In the genomic region with DNA sequence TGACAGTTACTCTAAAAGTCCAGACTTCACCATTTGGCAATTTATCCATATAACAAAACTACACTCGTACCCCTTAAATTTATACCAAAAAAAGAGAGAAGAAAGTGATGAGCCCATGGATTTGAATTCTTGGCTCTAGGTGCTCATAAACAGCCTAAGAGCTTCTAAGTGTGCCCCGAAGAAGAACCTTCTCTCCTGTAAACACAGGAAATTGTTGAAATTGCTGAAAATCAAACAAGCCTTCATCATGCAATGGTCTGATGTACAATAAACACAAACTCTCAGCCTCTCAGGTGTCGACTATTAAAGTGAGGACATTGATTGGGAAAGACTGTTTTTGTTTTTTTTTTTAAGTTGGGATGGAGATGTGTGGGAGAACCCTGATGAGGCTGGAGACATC, we compare ENCODE assay signal across 24 cellular contexts. TPM values are rescaled to one million over a fixed set of nuclear protein-coding genes. Genes with fewer than 3 reads are reported as not detected.
DNase-seq lines count a peak whose midpoint lies in the region; ATAC-seq and TF ChIP-seq lines count a peak whose summit lies in the region.
"Had no signal": no experiment of that assay in that cellular context is flagged by ENCODE, and none has a peak within 500 bp of the region (broad histone marks: within the 10 kb centered on the region; RNA-seq: fewer than 3 reads in every experiment).

No MANE protein-coding gene starts in this region.

- intact Hi-C loops in sciatic nerve (cut with DNase I) = loop anchor here (5.0 to 10.0 kb wide), 2 partner anchors 147 to 220 kb away; a partner anchor contains a TSS

- H2AFZ ChIP-seq in SK-N-SH (ENCODE audit: low read depth) = peak overlapping the region; percentile 76; the same call in 1 of the 2 replicates

- TF ChIP-seq RAD21 in SK-N-SH (IDR thresholded peaks at IDR 0.05; ENCODE audit: low read length) = no peak

- CTCF ChIA-PET in SK-N-SH (lab: Yijun Ruan, JAX) = interaction anchor here (1.0 to 2.4 kb wide), 9 partner anchors 9 to 365 kb away, joined by 3 to 43 read pairs (median 9); partner anchors contain the start of genes ART4 and RERG

- POLR2A ChIA-PET in SK-N-SH (lab: Yijun Ruan, JAX) = no interaction called here

- H3F3A ChIP-seq in SK-N-SH (replicated peaks; ENCODE audit: insufficient read depth) = peaks cover 34% of the 10 kb centered on the region

- TF ChIP-seq CTCF in SK-N-SH (IDR thresholded peaks at IDR 0.05) = no peak
- no peak for TF ChIP-seq CTCF in choroid plexus epithelial cell (conservative IDR thresholded peaks at IDR 0.05; ENCODE audit: low read depth, low read length)

- no peaks in the 10 kb centered on the region for H3K36me3 ChIP-seq in SK-N-SH (replicated peaks in 1 of 2; ENCODE audit: control insufficient read depth in 1 of 2, insufficient read depth in 2 of 2, low read length in 1 of 2)
- H3K36me3 ChIP-seq in KOPT-K1 (ENCODE audit: insufficient read depth, low read length) = no peaks in the 10 kb centered on the region
- H3K36me3 ChIP-seq: heart right ventricle, thoracic aorta had no signal

- WGBS in SK-N-SH (ENCODE audit: low lambda C conversion rate) = 50% methylated on average over 3 of the region's 3 CpGs

- DNase-seq in SK-N-SH = no peak
- peak; percentile 37 for DNase-seq in choroid plexus epithelial cell (ENCODE audit: low read depth)
- DNase-seq in sciatic nerve (ENCODE audit: low spot score) = no peak
- DNase-seq in AG08395 (ENCODE audit: low spot score) = no peak
- DNase-seq in CD1c-positive myeloid dendritic cell (ENCODE audit: extremely low spot score) = no peak
- DNase-seq: activated CD8-positive, alpha-beta memory T cell treated with anti-CD3 and anti-CD28 coated beads for 24 hours; activated effector memory CD4-positive, alpha-beta T cell treated with Interleukin-2 at 50 U/mL for 16 hours; effector memory CD4-positive, alpha-beta T cell; heart right ventricle; immature natural killer cell; NCI-H1930; posterior cingulate gyrus; T-helper 1 cell had no signal

- no peaks in the 10 kb centered on the region for H3K27me3 ChIP-seq in SK-N-SH (ENCODE audit: insufficient read depth)
- H3K27me3 ChIP-seq: heart right ventricle had no signal

- H3K9me3 ChIP-seq in SK-N-SH = no peaks in the 10 kb centered on the region
- H3K9me3 ChIP-seq in KOPT-K1 (ENCODE audit: insufficient read depth, low read length, poor library complexity, severe bottlenecking) = peaks cover 13% of the 10 kb centered on the region
- H3K9me3 ChIP-seq: thoracic aorta had no signal

- peak overlapping the region in 1 of 2 experiments; percentile 57; a peak in 3 of 4 replicates for H3K27ac ChIP-seq in SK-N-SH (ENCODE audit: low read depth in 2 of 2, low read length in 1 of 2)
- peak overlapping the region; percentile 43 for H3K27ac ChIP-seq in KOPT-K1 (ENCODE audit: low read depth, low read length, poor library complexity, severe bottlenecking)
- H3K27ac ChIP-seq: C4-2B had no signal

- H3K9ac ChIP-seq in SK-N-SH = no peak overlapping the region

- no peak for TF ChIP-seq EP300 in SK-N-SH (IDR thresholded peaks at IDR 0.05; ENCODE audit: borderline replicate concordance in 1 of 2, low read depth in 1 of 2, low read length in 1 of 2)

- ATAC-seq in SK-N-SH treated with all-trans-retinoic acid at 6 μM for 48 hours (no peak), sciatic nerve (peak; percentile 28), HG03442 (IDR thresholded peaks at IDR 0.05; ENCODE audit: unreplicated experiment) (no peak)
- ATAC-seq: natural killer cell treated with Interleukin-12 subunit alpha and Interleukin-12 subunit beta and Interleukin-15 and Interleukin-18, amount 100 ng/mL, for 72 hours; Right ventricle myocardium inferior had no signal

- no peaks in the 10 kb centered on the region for H3K79me2 ChIP-seq in SK-N-SH (ENCODE audit: insufficient read depth)

- no peak overlapping the region for H3K4me3 ChIP-seq in SK-N-SH (ENCODE audit: low read depth in 2 of 2, low read length in 1 of 2)
- H3K4me3 ChIP-seq in choroid plexus epithelial cell (ENCODE audit: low read depth, low read length) = no peak overlapping the region
- H3K4me3 ChIP-seq: heart right ventricle, lung, thoracic aorta had no signal

- peaks cover 0 to 20% of the 10 kb centered on the region in 2 experiments for H3K4me1 ChIP-seq in SK-N-SH (ENCODE audit: control insufficient read depth in 1 of 2, insufficient read depth in 2 of 2, low read depth in 1 of 2, low read length in 1 of 2)

- no peak overlapping the region for H3K4me2 ChIP-seq in SK-N-SH

- H4K20me1 ChIP-seq in SK-N-SH (ENCODE audit: insufficient read depth) = no peaks in the 10 kb centered on the region

- no peaks in the 10 kb centered on the region for H3K9me2 ChIP-seq in SK-N-SH

TF ChIP-seq in SK-N-SH, 30 proteins besides CTCF, POLR2A, EP300 and RAD21:
- TF ChIP-seq ELF1 (IDR thresholded peaks at IDR 0.05) (no peak), NFIC (IDR thresholded peaks at IDR 0.05; ENCODE audit: borderline replicate concordance) (no peak), TEAD4 (IDR thresholded peaks at IDR 0.05; ENCODE audit: borderline replicate concordance, insufficient read depth) (no peak), TAF1 (IDR thresholded peaks at IDR 0.05; ENCODE audit: borderline replicate concordance, low read depth, low read length) (no peak), RFX5 (IDR thresholded peaks at IDR 0.05; ENCODE audit: low read length) (no peak)

TF ChIP-seq in SK-N-SH treated with all-trans-retinoic acid at 6 μM for 48 hours, 23 proteins besides CTCF, POLR2A, EP300 and RAD21:
- TF ChIP-seq ZFP30 (CRISPR knock-in tag; IDR thresholded peaks at IDR 0.05) = no peak
- TF ChIP-seq, protein P1, sequence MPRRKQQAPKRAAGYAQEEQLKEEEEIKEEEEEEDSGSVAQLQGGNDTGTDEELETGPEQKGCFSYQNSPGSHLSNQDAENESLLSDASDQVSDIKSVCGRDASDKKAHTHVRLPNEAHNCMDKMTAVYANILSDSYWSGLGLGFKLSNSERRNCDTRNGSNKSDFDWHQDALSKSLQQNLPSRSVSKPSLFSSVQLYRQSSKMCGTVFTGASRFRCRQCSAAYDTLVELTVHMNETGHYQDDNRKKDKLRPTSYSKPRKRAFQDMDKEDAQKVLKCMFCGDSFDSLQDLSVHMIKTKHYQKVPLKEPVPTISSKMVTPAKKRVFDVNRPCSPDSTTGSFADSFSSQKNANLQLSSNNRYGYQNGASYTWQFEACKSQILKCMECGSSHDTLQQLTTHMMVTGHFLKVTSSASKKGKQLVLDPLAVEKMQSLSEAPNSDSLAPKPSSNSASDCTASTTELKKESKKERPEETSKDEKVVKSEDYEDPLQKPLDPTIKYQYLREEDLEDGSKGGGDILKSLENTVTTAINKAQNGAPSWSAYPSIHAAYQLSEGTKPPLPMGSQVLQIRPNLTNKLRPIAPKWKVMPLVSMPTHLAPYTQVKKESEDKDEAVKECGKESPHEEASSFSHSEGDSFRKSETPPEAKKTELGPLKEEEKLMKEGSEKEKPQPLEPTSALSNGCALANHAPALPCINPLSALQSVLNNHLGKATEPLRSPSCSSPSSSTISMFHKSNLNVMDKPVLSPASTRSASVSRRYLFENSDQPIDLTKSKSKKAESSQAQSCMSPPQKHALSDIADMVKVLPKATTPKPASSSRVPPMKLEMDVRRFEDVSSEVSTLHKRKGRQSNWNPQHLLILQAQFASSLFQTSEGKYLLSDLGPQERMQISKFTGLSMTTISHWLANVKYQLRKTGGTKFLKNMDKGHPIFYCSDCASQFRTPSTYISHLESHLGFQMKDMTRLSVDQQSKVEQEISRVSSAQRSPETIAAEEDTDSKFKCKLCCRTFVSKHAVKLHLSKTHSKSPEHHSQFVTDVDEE (CRISPR knock-in tag; IDR thresholded peaks at IDR 0.05) = no peak
- TF ChIP-seq, protein P2, sequence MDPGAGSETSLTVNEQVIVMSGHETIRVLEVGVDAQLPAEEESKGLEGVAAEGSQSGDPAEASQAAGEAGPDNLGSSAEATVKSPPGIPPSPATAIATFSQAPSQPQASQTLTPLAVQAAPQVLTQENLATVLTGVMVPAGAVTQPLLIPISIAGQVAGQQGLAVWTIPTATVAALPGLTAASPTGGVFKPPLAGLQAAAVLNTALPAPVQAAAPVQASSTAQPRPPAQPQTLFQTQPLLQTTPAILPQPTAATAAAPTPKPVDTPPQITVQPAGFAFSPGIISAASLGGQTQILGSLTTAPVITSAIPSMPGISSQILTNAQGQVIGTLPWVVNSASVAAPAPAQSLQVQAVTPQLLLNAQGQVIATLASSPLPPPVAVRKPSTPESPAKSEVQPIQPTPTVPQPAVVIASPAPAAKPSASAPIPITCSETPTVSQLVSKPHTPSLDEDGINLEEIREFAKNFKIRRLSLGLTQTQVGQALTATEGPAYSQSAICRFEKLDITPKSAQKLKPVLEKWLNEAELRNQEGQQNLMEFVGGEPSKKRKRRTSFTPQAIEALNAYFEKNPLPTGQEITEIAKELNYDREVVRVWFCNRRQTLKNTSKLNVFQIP (CRISPR knock-in tag; IDR thresholded peaks at IDR 0.05; ENCODE audit: borderline replicate concordance, low read depth) = no peak

RNA-seq across cellular contexts. Expression of gene PDE6H, which starts 21.8 kb away (rescaled TPM):
- polyA plus RNA-seq in SK-N-SH (2012; rRNA removed) = not detected in 2 replicates
- not detected in 2 replicates for polyA plus RNA-seq in SK-N-SH (2012; cell fraction: cytosol; rRNA removed)
- 0.10 TPM in 1 of 2 replicates, not detected in the other for polyA plus RNA-seq in SK-N-SH (2012; cell fraction: nucleus; rRNA removed)
- total RNA-seq in sciatic nerve = not detected
- total RNA-seq: aorta; cerebellum; heart right ventricle; natural killer cell treated with Interleukin-12 subunit alpha and Interleukin-12 subunit beta and Interleukin-15 and Interleukin-18, amount 100 ng/mL, for 72 hours; NCI-H460; Right ventricle myocardium inferior; thoracic aorta had no signal
- polyA plus RNA-seq: aorta, heart right ventricle, immature natural killer cell had no signal

RNA-seq across cellular contexts. Expression of gene ARHGDIB, which starts 33.2 kb away (rescaled TPM):
- polyA plus RNA-seq in SK-N-SH (2012; rRNA removed) = 362 and 393 TPM in 2 replicates
- polyA plus RNA-seq in SK-N-SH (2012; cell fraction: cytosol; rRNA removed) = 353 and 368 TPM in 2 replicates
- polyA plus RNA-seq in SK-N-SH (2012; cell fraction: nucleus; rRNA removed) = 212 and 243 TPM in 2 replicates
- total RNA-seq in sciatic nerve = 73.5 TPM
- total RNA-seq: NCI-H460 had no signal

RNA-seq across cellular contexts. Expression of gene ERP27, which starts 56.3 kb away (rescaled TPM):
- polyA plus RNA-seq in SK-N-SH (2012; rRNA removed) = 0.64 and 1.1 TPM in 2 replicates
- 1.2 and 1.7 TPM in 2 replicates for polyA plus RNA-seq in SK-N-SH (2012; cell fraction: cytosol; rRNA removed)
- polyA plus RNA-seq in SK-N-SH (2012; cell fraction: nucleus; rRNA removed) = 0.22 and 0.58 TPM in 2 replicates
- 1.0 TPM for total RNA-seq in sciatic nerve
- total RNA-seq: cerebellum, NCI-H460 had no signal
